In genomic region chr5:55429221-55429620, GRCh38 we compare ENCODE assay signal across 16 cellular contexts.
A peak's percentile ranks its signal among the peaks of the same experiment; 100 is the strongest.
DNase-seq lines count a peak whose midpoint lies in the region; ATAC-seq and TF ChIP-seq lines count a peak whose summit lies in the region.
"Had no signal": no experiment of that assay in that cellular context is flagged by ENCODE, and none has a peak within 500 bp of the region (broad histone marks: within the 10 kb centered on the region; RNA-seq: fewer than 3 reads in every experiment).

No MANE protein-coding gene starts in this region.

- H3K36me3 ChIP-seq in GM23338 (ENCODE audit: insufficient read depth): peaks cover 11% of the 10 kb centered on the region; the same call in 1 of the 2 replicates
- H3K36me3 ChIP-seq in ascending aorta: peaks cover 28 to 45% of the 10 kb centered on the region in 2 donors
- peaks cover 19 to 39% of the 10 kb centered on the region in 2 experiments for H3K36me3 ChIP-seq in trophoblast cell (ENCODE audit: control insufficient read depth in 1 of 2, insufficient read depth in 2 of 2, low read length in 2 of 2)
- H3K36me3 ChIP-seq in transverse colon: peaks cover 0 to 29% (median 10%) of the 10 kb centered on the region in 4 donors
- no peaks in the 10 kb centered on the region for H3K36me3 ChIP-seq in ovary

- no CpG with 5 or more reads among the region's 2 CpGs for WGBS in trophoblast cell (ENCODE audit: extremely low coverage, insufficient coverage, insufficient read length)
- WGBS in transverse colon (ENCODE audit: low coverage in 1 of 2), 2 donors: 56% methylated on average over 2 of the region's 2 CpGs; no CpG with 5 or more reads in 1 of the 2 donors
- WGBS in ovary, 3 donors: 46 to 50% (median 50%) methylated on average over 2 of the region's 2 CpGs

- no peaks in the 10 kb centered on the region for H3K27me3 ChIP-seq in GM23338 (ENCODE audit: insufficient read depth)
- H3K27me3 ChIP-seq in ascending aorta: no peaks in the 10 kb centered on the region
- H3K27me3 ChIP-seq in trophoblast cell (ENCODE audit: insufficient read depth, low read length): no peaks in the 10 kb centered on the region
- H3K27me3 ChIP-seq in transverse colon: no peaks in the 10 kb centered on the region
- H3K27me3 ChIP-seq in ovary: no peaks in the 10 kb centered on the region
- H3K27me3 ChIP-seq: BLaER1 treated with 17β-estradiol and CSF1 and Interleukin-3, amounts not matched to agents 10 nM and 100 nM had no signal

- H3K79me2 ChIP-seq in GM23338 (replicated peaks; ENCODE audit: insufficient read depth) (peaks cover 29% of the 10 kb centered on the region), trophoblast cell (ENCODE audit: control insufficient read depth, insufficient read depth, low read length, poor library complexity) (no peaks in the 10 kb centered on the region)

- no peak overlapping the region for H2AFZ ChIP-seq in GM23338
- H2AFZ ChIP-seq in trophoblast cell (ENCODE audit: insufficient read depth, low read length, poor library complexity): no peak overlapping the region

- H3K4me1 ChIP-seq in GM23338 (ENCODE audit: insufficient read depth) (no peaks in the 10 kb centered on the region), ascending aorta (peaks cover 0 to 16% of the 10 kb centered on the region in 2 donors), trophoblast cell (ENCODE audit: control insufficient read depth in 1 of 2, insufficient read depth in 2 of 2, low read length in 2 of 2) (peaks cover 7 to 9% of the 10 kb centered on the region in 2 experiments), transverse colon (peaks cover 25 to 49% (median 38%) of the 10 kb centered on the region in 4 donors), ovary (ENCODE audit: insufficient read depth) (peaks cover 1% of the 10 kb centered on the region)
- H3K4me1 ChIP-seq: BLaER1 treated with 17β-estradiol and CSF1 and Interleukin-3, amounts not matched to agents 10 nM and 100 nM had no signal

- H3K4me2 ChIP-seq in GM23338: no peak overlapping the region
- no peak overlapping the region for H3K4me2 ChIP-seq in trophoblast cell (ENCODE audit: low read length)
- H3K4me2 ChIP-seq: BLaER1 treated with 17β-estradiol and CSF1 and Interleukin-3, amounts not matched to agents 10 nM and 100 nM had no signal

- H3K4me3 Mint-ChIP-seq in GM23338 (no peak overlapping the region), progenitor cell of endocrine pancreas (ENCODE audit: low read depth) (no peak overlapping the region)
- H3K4me3 Mint-ChIP-seq: H9 had no signal

- no peak overlapping the region for H4K8ac ChIP-seq in trophoblast cell (ENCODE audit: low read depth, low read length)

- peaks cover 3% of the 10 kb centered on the region; the same call in 1 of the 2 replicates for H3F3A ChIP-seq in GM23338 (replicated peaks; ENCODE audit: low read depth)

- no peak overlapping the region for H4K91ac ChIP-seq in trophoblast cell (ENCODE audit: low read depth, low read length)

- no peaks in the 10 kb centered on the region for H3K9me2 ChIP-seq in GM23338 (ENCODE audit: insufficient read depth)

- H3K27ac ChIP-seq in GM23338 (ENCODE audit: low read depth): no peak overlapping the region
- H3K27ac ChIP-seq in ascending aorta: peak overlapping the region; percentile 14 to 63
- no peak overlapping the region for H3K27ac ChIP-seq in trophoblast cell (ENCODE audit: low read depth, low read length)
- H3K27ac ChIP-seq in transverse colon: peak overlapping the region; percentile 48 to 72 (median 60)
- no peak overlapping the region for H3K27ac ChIP-seq in ovary
- H3K27ac ChIP-seq: BLaER1 treated with 17β-estradiol and CSF1 and Interleukin-3, amounts not matched to agents 10 nM and 100 nM had no signal

- TF ChIP-seq POLR2A in transverse colon (IDR thresholded peaks at IDR 0.05) (no peak), ovary (IDR thresholded peaks at IDR 0.05) (no peak)

- ATAC-seq in GM23338: peak; percentile 30
- ATAC-seq: PC-3 had no signal

- no peaks in the 10 kb centered on the region; the same call in 1 of the 2 replicates for H4K20me1 ChIP-seq in GM23338 (replicated peaks; ENCODE audit: insufficient read depth)
- H4K20me1 ChIP-seq: BLaER1 treated with 17β-estradiol and CSF1 and Interleukin-3, amounts not matched to agents 10 nM and 100 nM had no signal

- H3K9me3 ChIP-seq in ascending aorta (peaks cover 0 to 6% of the 10 kb centered on the region in 2 donors), trophoblast cell (ENCODE audit: insufficient read depth, low read depth, low read length) (peaks cover 10% of the 10 kb centered on the region), transverse colon (no peaks in the 10 kb centered on the region), ovary (no peaks in the 10 kb centered on the region)

- TF ChIP-seq EP300 in transverse colon (IDR thresholded peaks at IDR 0.05; ENCODE audit: low read depth) (no peak), ovary (IDR thresholded peaks at IDR 0.05) (no peak)

- H2AK5ac ChIP-seq in trophoblast cell (ENCODE audit: low read length): no peak overlapping the region

- no peak for TF ChIP-seq CTCF in GM23338 (conservative IDR thresholded peaks at IDR 0.05; ENCODE audit: low read depth in 2 of 2)
- TF ChIP-seq CTCF in ascending aorta (IDR thresholded peaks at IDR 0.05): no peak
- TF ChIP-seq CTCF in transverse colon (IDR thresholded peaks at IDR 0.05): no peak
- no peak for TF ChIP-seq CTCF in ovary (IDR thresholded peaks at IDR 0.05)
- no peak for TF ChIP-seq CTCF in progenitor cell of endocrine pancreas (IDR thresholded peaks at IDR 0.05; ENCODE audit: unreplicated experiment)

- no peak overlapping the region for H3K23ac ChIP-seq in trophoblast cell (ENCODE audit: low read length)

- in situ Hi-C loops in transverse colon (cut with MboI; ENCODE audit: low pct_ligation_motif_present in 1 of 4, low pct_unique_long_range_greater_than_20kb in 1 of 4, low sequenced_read_pairs in 3 of 4): no loop called here

- H3K36me3 Mint-ChIP-seq in GM23338 (ENCODE audit: low read depth): peaks cover 98% of the 10 kb centered on the region
- peaks cover 57% of the 10 kb centered on the region for H3K36me3 Mint-ChIP-seq in progenitor cell of endocrine pancreas (ENCODE audit: insufficient read depth)

- H3K9me3 Mint-ChIP-seq in GM23338 (peaks cover 60% of the 10 kb centered on the region), progenitor cell of endocrine pancreas (ENCODE audit: low read depth) (peaks cover 40% of the 10 kb centered on the region)

- H3K4me1 Mint-ChIP-seq in GM23338: peaks cover 4% of the 10 kb centered on the region; the same call in 1 of the 3 replicates
- no peaks in the 10 kb centered on the region for H3K4me1 Mint-ChIP-seq in progenitor cell of endocrine pancreas (ENCODE audit: low read depth)

- H2BK5ac ChIP-seq in trophoblast cell (ENCODE audit: low read depth, low read length, poor library complexity): no peak overlapping the region

- intact Hi-C loops in ascending aorta (cut with DNase I) (loop anchor here (5.0 kb wide), 1 partner anchor 263 kb away; no protein-coding TSS in a partner anchor), transverse colon (cut with DNase I; ENCODE audit: low total_unique reads) (no loop called here), ovary (cut with DNase I) (loop anchor here in 1 of 4 donors (10.0 kb wide), 1 partner anchor 106 kb away; the partner anchor contains the start of gene PLPP1)

- H3K27me3 Mint-ChIP-seq in GM23338 (ENCODE audit: insufficient read depth, low read depth, poor library complexity) (peaks cover 32% of the 10 kb centered on the region), progenitor cell of endocrine pancreas (no peaks in the 10 kb centered on the region)

- DNase-seq in GM23338 (ENCODE audit: low spot score) (no peak), ascending aorta (ENCODE audit: low spot score in 2 of 2) (no peak), trophoblast cell (no peak), transverse colon (no peak), ovary (no peak), progenitor cell of endocrine pancreas (ENCODE audit: low spot score, unreplicated experiment) (no peak), CD1c-positive myeloid dendritic cell (ENCODE audit: extremely low spot score) (no peak)
- DNase-seq: DMS79 treated with DMSO at 0.1 percent for 48 hours, IMR-90, NCI-H187, NCI-H226, PC-3, RPMI8226, SIG-M5 had no signal

- no peak overlapping the region for H2BK120ac ChIP-seq in trophoblast cell (ENCODE audit: insufficient read depth, low read length, poor library complexity)

- no peak overlapping the region for H4K12ac ChIP-seq in trophoblast cell (ENCODE audit: low read depth, low read length)

- H3K14ac ChIP-seq in trophoblast cell (ENCODE audit: low read length): no peak overlapping the region

- H3K27ac Mint-ChIP-seq in GM23338: no peak overlapping the region
- H3K27ac Mint-ChIP-seq in progenitor cell of endocrine pancreas: no peak overlapping the region

- no peak overlapping the region for H3K9ac ChIP-seq in trophoblast cell (ENCODE audit: low read length)
- H3K9ac ChIP-seq: BLaER1 treated with 17β-estradiol and CSF1 and Interleukin-3, amounts not matched to agents 10 nM and 100 nM had no signal

- peak overlapping the region; percentile 33 for H3K18ac ChIP-seq in trophoblast cell (ENCODE audit: low read length)

- H3K4me3 ChIP-seq in GM23338: no peak overlapping the region
- H3K4me3 ChIP-seq in ascending aorta: no peak overlapping the region
- H3K4me3 ChIP-seq in trophoblast cell (ENCODE audit: low read depth, low read length): no peak overlapping the region
- no peak overlapping the region for H3K4me3 ChIP-seq in transverse colon
- H3K4me3 ChIP-seq in ovary: no peak overlapping the region
- H3K4me3 ChIP-seq: BLaER1 treated with 17β-estradiol and CSF1 and Interleukin-3, amounts not matched to agents 10 nM and 100 nM had no signal

- H3K4ac ChIP-seq in trophoblast cell (ENCODE audit: low read depth, low read length): peak overlapping the region; percentile 15

- no peak overlapping the region for H2BK12ac ChIP-seq in trophoblast cell (ENCODE audit: low read length)

- H3K79me1 ChIP-seq in trophoblast cell (ENCODE audit: low read length): no peaks in the 10 kb centered on the region

TF ChIP-seq in GM23338, 12 proteins besides CTCF, POLR2A, EP300 and RAD21 (continues in another document):
- TF ChIP-seq EZH2phosphoT487 (IDR thresholded peaks at IDR 0.05; ENCODE audit: unreplicated experiment): no peak
- no peak for TF ChIP-seq NANOG (IDR thresholded peaks at IDR 0.05; ENCODE audit: borderline replicate concordance)
- TF ChIP-seq POLR2AphosphoS5 (IDR thresholded peaks at IDR 0.05; ENCODE audit: low read depth): no peak
- no peak for TF ChIP-seq ZNF114 (CRISPR knock-in tag; IDR thresholded peaks at IDR 0.05)
- TF ChIP-seq CREB1 (CRISPR knock-in tag; IDR thresholded peaks at IDR 0.05; ENCODE audit: low read depth): no peak
- no peak for TF ChIP-seq ZNF331 (CRISPR knock-in tag; IDR thresholded peaks at IDR 0.05; ENCODE audit: low read depth)
- TF ChIP-seq STAT1 (IDR thresholded peaks at IDR 0.05; ENCODE audit: unreplicated experiment): no peak

Comparison
In these comparisons a context has a peak if more than half of its experiments do, and no peak if none do; other contexts are left out.
1. H3K27ac ChIP-seq: peak in ascending aorta (2 of 2) and transverse colon (4 of 4); none in GM23338 (single experiment), trophoblast cell (single experiment) and ovary (0 of 2).